8 cellular contexts compared by ENCODE assay signal in the genomic region with DNA sequence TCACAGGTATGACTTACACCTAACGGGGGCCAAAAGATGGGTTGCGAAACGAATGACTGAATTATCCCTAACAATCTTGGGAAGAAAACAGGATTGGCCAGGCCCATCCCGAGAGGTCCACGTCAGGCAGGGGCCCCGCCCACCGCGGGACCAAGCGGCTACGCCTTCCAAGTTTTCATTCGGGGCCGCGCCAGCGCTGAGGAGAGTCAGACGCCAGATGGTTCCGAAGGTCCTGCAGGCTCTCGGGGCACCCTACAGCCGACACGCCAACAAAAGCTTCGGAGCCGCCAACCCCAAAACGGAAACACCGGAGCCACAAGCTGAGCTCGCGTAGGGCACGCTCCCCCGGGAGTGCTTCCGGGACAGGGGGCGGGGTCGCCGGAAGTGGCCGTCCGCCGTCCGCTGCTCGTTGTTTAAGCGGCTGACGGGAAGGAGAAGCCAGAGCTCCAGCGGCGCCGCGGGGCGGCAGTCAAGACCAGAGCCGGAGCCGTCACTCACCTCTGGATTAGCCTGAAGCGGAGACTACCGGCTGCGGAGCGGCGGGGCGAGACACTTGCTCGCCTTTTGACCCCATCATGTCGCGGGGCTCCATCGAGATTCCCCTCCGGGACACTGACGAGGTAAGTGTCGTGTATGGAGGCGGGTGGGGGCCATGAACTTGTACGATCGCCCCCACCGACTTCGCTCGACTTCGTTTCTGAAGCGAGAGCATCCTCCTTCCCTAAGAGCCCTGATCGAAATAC. TPM values are rescaled to one million over a fixed set of nuclear protein-coding genes. Genes with fewer than 3 reads are reported as not detected.
DNase-seq lines count a peak whose midpoint lies in the region; ATAC-seq and TF ChIP-seq lines count a peak whose summit lies in the region.

A gene (plus strand): TSS at position 409 of the 743 bp plus-strand sequence. CDS start 167 bp downstream, at position 576.

- ATAC-seq in GM21515 (IDR thresholded peaks at IDR 0.05; ENCODE audit: unreplicated experiment), result peak; percentile 94

- peaks cover 7% of the 10 kb centered on the region for H3K4me1 ChIP-seq in OCI-LY3 (ENCODE audit: low read length)

- peaks cover 10% of the 10 kb centered on the region for H3K36me3 Mint-ChIP-seq in endothelial cell (ENCODE audit: low read depth, unreplicated experiment)

- H3K27me3 Mint-ChIP-seq in endothelial cell (ENCODE audit: unreplicated experiment), result peaks cover 3% of the 10 kb centered on the region

- H3K4me1 Mint-ChIP-seq in endothelial cell (ENCODE audit: unreplicated experiment), result peaks cover 4% of the 10 kb centered on the region

- H3K27ac ChIP-seq in OCI-LY3 (ENCODE audit: low read length), result peak within 1 kb of the TSS; percentile 71

- no peaks in the 10 kb centered on the region for H3K9me3 Mint-ChIP-seq in endothelial cell (ENCODE audit: unreplicated experiment)

- peak within 1 kb of the TSS; percentile 96 for H3K4me3 Mint-ChIP-seq in endothelial cell (ENCODE audit: unreplicated experiment)

- H3K4me2 ChIP-seq in OCI-LY3 (ENCODE audit: low read length), result peak within 1 kb of the TSS; percentile 95

- peak within 1 kb of the TSS; percentile 77 for H3K9ac ChIP-seq in OCI-LY3 (ENCODE audit: low read length)

- peaks cover 14% of the 10 kb centered on the region for H3K36me3 ChIP-seq in OCI-LY3 (replicated peaks; ENCODE audit: low read depth, low read length)

- peak; percentile 71 for DNase-seq in DMS 273 treated with DMSO at 0.1 percent for 48 hours (lab: John Stamatoyannopoulos, UW)
- DNase-seq in HuH-7.5 (ENCODE audit: low spot score), result peak; percentile 47
- peak; percentile 95 for DNase-seq in activated CD8-positive, alpha-beta memory T cell treated with anti-CD3 and anti-CD28 coated beads, Interleukin-2, amount 50 U/mL, for 48 hours
- DNase-seq in endothelial cell (ENCODE audit: low spot score), result peak; percentile 92
- DNase-seq in midbrain (lab: John Stamatoyannopoulos, UW), result peak; percentile 89
- DNase-seq in stimulated activated CD8-positive, alpha-beta memory T cell treated with anti-CD3 and anti-CD28 coated beads, Interleukin-2, amount 100 ng/mL, for 48 hours (ENCODE audit: low read depth in 2 of 2), result peak; percentile 90 to 91

- H3K4me3 ChIP-seq in OCI-LY3 (ENCODE audit: low read length), result peak within 1 kb of the TSS; percentile 96

- no peaks in the 10 kb centered on the region for H4K20me1 ChIP-seq in OCI-LY3 (ENCODE audit: insufficient read depth, low read length)

- TF ChIP-seq CTCF in OCI-LY3 (IDR thresholded peaks at IDR 0.05; ENCODE audit: low read depth, low read length) (peak; percentile 40), endothelial cell (IDR thresholded peaks at IDR 0.05; ENCODE audit: unreplicated experiment) (no peak)

- H3K27ac Mint-ChIP-seq in endothelial cell (ENCODE audit: unreplicated experiment), result peak within 1 kb of the TSS; percentile 72

- no peaks in the 10 kb centered on the region for H3K9me3 ChIP-seq in OCI-LY3 (ENCODE audit: insufficient read depth, low read length)

- H3K79me2 ChIP-seq in OCI-LY3 (ENCODE audit: low read length), result peaks cover 14% of the 10 kb centered on the region

- no peaks in the 10 kb centered on the region for H3K27me3 ChIP-seq in OCI-LY3 (ENCODE audit: low read depth, low read length)

- peak within 1 kb of the TSS; percentile 97 for H2AFZ ChIP-seq in OCI-LY3 (ENCODE audit: low read depth, low read length)

RNA-seq across cellular contexts. Expression of the gene that starts here (rescaled TPM):
- total RNA-seq in endothelial cell (ENCODE audit: unreplicated experiment), result 43.5 TPM

Comparison
In these comparisons a context has a peak if more than half of its experiments do, and no peak if none do; other contexts are left out.
1. Peak in every context shown above with its lines: DNase-seq, ATAC-seq, H3K4me3 ChIP-seq and H3K27ac ChIP-seq.